ENCODE assay signal across 9 cellular contexts in genomic region chr2:160474891-160475795, GRCh38. TPM values are rescaled to one million over a fixed set of nuclear protein-coding genes. Genes with fewer than 3 reads are reported as not detected.
DNase-seq lines count a peak whose midpoint lies in the region; TF ChIP-seq lines count a peak whose summit lies in the region.
"Had no signal": no experiment of that assay in that cellular context is flagged by ENCODE, and none has a peak within 500 bp of the region (broad histone marks: within the 10 kb centered on the region; RNA-seq: fewer than 3 reads in every experiment).

No MANE protein-coding gene starts in this region.

- peaks cover 19% of the 10 kb centered on the region for H3K36me3 Mint-ChIP-seq in activated naive CD4-positive, alpha-beta T cell treated with anti-CD3 and anti-CD28 coated beads, Interleukin-2, amount 10 ng/mL, durations not matched to agents 7 days and 5 days

- H3K27ac Mint-ChIP-seq in activated naive CD4-positive, alpha-beta T cell treated with anti-CD3 and anti-CD28 coated beads, Interleukin-2, amount 10 ng/mL, durations not matched to agents 7 days and 5 days: peak overlapping the region; percentile 87

- POLR2A ChIA-PET in GM10248 (lab: Yijun Ruan, JAX): no interaction called here

- peak overlapping the region; percentile 43 for H3K4me2 ChIP-seq in hepatocyte

- no peaks in the 10 kb centered on the region for H3K9me3 Mint-ChIP-seq in activated naive CD4-positive, alpha-beta T cell treated with anti-CD3 and anti-CD28 coated beads, Interleukin-2, amount 10 ng/mL, durations not matched to agents 7 days and 5 days

- TF ChIP-seq CTCF in WI38 (IDR thresholded peaks at IDR 0.05; ENCODE audit: low read depth, low read length) (no peak), hepatocyte (IDR thresholded peaks at IDR 0.05; ENCODE audit: poor library complexity) (no peak), transverse colon (IDR thresholded peaks at IDR 0.05) (no peak), GM10248 (IDR thresholded peaks at IDR 0.05; ENCODE audit: control extremely low read depth, extremely low read depth, low read depth, missing control alignments) (no peak)

- H3K4me3 ChIP-seq in WI38 (ENCODE audit: low read depth, low read length) (peak overlapping the region; percentile 22), hepatocyte (no peak overlapping the region), transverse colon (no peak overlapping the region)

- 59% methylated on average over 7 of the region's 7 CpGs for WGBS in hepatocyte (ENCODE audit: low lambda C conversion rate, missing lambda C conversion rate)
- WGBS in transverse colon (ENCODE audit: low coverage in 1 of 2), 2 donors: 74 to 76% methylated on average over 7 of the region's 7 CpGs

- peaks cover 40% of the 10 kb centered on the region for H3K4me1 ChIP-seq in hepatocyte (ENCODE audit: insufficient read depth)
- H3K4me1 ChIP-seq in transverse colon: peaks cover 14 to 32% (median 17%) of the 10 kb centered on the region in 4 donors

- H3K27ac ChIP-seq in hepatocyte (peak overlapping the region; percentile 56), transverse colon (peak overlapping the region; percentile 49 to 75 (median 63))

- no peaks in the 10 kb centered on the region for H3K9me2 ChIP-seq in hepatocyte (replicated peaks; ENCODE audit: insufficient read depth)

- H3K27me3 Mint-ChIP-seq in activated naive CD4-positive, alpha-beta T cell treated with anti-CD3 and anti-CD28 coated beads, Interleukin-2, amount 10 ng/mL, durations not matched to agents 7 days and 5 days: peaks cover 4% of the 10 kb centered on the region

- TF ChIP-seq EP300 in transverse colon (IDR thresholded peaks at IDR 0.05; ENCODE audit: low read depth): no peak

- in situ Hi-C loops in transverse colon (cut with MboI; ENCODE audit: low pct_ligation_motif_present in 1 of 4, low pct_unique_long_range_greater_than_20kb in 1 of 4, low sequenced_read_pairs in 3 of 4): loop anchor here in 1 of 4 donors (10.0 kb wide), 1 partner anchor 60 kb away; no protein-coding TSS in a partner anchor

- intact Hi-C loops in transverse colon (cut with DNase I; ENCODE audit: low total_unique reads): loop anchor here (10.0 kb wide), 1 partner anchor 50 kb away; no protein-coding TSS in a partner anchor

- H3K27me3 ChIP-seq in hepatocyte: no peaks in the 10 kb centered on the region
- no peaks in the 10 kb centered on the region for H3K27me3 ChIP-seq in transverse colon

- H3K4me3 Mint-ChIP-seq in activated naive CD4-positive, alpha-beta T cell treated with anti-CD3 and anti-CD28 coated beads, Interleukin-2, amount 10 ng/mL, durations not matched to agents 7 days and 5 days: no peak overlapping the region

- H2AFZ ChIP-seq in hepatocyte: no peak overlapping the region

- no peak for TF ChIP-seq POLR2A in transverse colon (IDR thresholded peaks at IDR 0.05)

- peaks cover 3% of the 10 kb centered on the region for H4K20me1 ChIP-seq in hepatocyte (ENCODE audit: insufficient read depth, poor library complexity, severe bottlenecking)

- no peak for DNase-seq in activated naive CD4-positive, alpha-beta T cell treated with anti-CD3 and anti-CD28 coated beads, Interleukin-2, amount 10 ng/mL, durations not matched to agents 7 days and 5 days
- no peak for DNase-seq in activated naive CD4-positive, alpha-beta T cell treated with Interleukin-2 at 50 U/mL for 16 hours
- no peak for DNase-seq in hepatocyte (ENCODE audit: low spot score)
- no peak for DNase-seq in transverse colon
- no peak for DNase-seq in NCI-H226
- DNase-seq in GM10248 (ENCODE audit: extremely low spot score): no peak
- no peak for DNase-seq in stimulated activated CD4-positive, alpha-beta T cell treated with anti-CD3 and anti-CD28 coated beads, Interleukin-4, amount 100 ng/mL, for 1 hour
- DNase-seq: caudate nucleus had no signal

- no peaks in the 10 kb centered on the region for H3K36me3 ChIP-seq in hepatocyte (replicated peaks; ENCODE audit: insufficient read depth, low read depth)
- no peaks in the 10 kb centered on the region for H3K36me3 ChIP-seq in transverse colon

- H3K9me3 ChIP-seq in hepatocyte (ENCODE audit: low read depth) (no peaks in the 10 kb centered on the region), transverse colon (no peaks in the 10 kb centered on the region)

- peaks cover 91% of the 10 kb centered on the region for H3K79me2 ChIP-seq in hepatocyte

- CTCF ChIA-PET in activated naive CD4-positive, alpha-beta T cell treated with anti-CD3 and anti-CD28 coated beads, Interleukin-2, amount 10 ng/mL, durations not matched to agents 7 days and 5 days (lab: Charles Lee): no interaction called here
- CTCF ChIA-PET in GM10248 (lab: Yijun Ruan, JAX): no interaction called here

- peaks cover 77% of the 10 kb centered on the region for H3K4me1 Mint-ChIP-seq in activated naive CD4-positive, alpha-beta T cell treated with anti-CD3 and anti-CD28 coated beads, Interleukin-2, amount 10 ng/mL, durations not matched to agents 7 days and 5 days

RNA-seq across cellular contexts. Expression of gene RBMS1, which starts 18.5 kb away (rescaled TPM):
- total RNA-seq in hepatocyte: 87.9 and 94.6 TPM in 2 replicates
- 103 and 138 TPM in 2 replicates for polyA plus RNA-seq in hepatocyte
- total RNA-seq in transverse colon: 10 to 100 TPM; 13.5 to 31.6 (median 23.0) TPM
